24 cellular contexts compared by ENCODE assay signal in genomic region chr12:12871587-12872138, GRCh38. TPM values are rescaled to one million over a fixed set of nuclear protein-coding genes. Genes with fewer than 3 reads are reported as not detected.
DNase-seq lines count a peak whose midpoint lies in the region; ATAC-seq, FAIRE-seq and TF ChIP-seq lines count a peak whose summit lies in the region.
"Had no signal": no experiment of that assay in that cellular context is flagged by ENCODE, and none has a peak within 500 bp of the region (broad histone marks: within the 10 kb centered on the region; RNA-seq: fewer than 3 reads in every experiment).

No MANE protein-coding gene starts in this region.

- H3K9ac ChIP-seq in HepG2 (ENCODE audit: insufficient read depth, low read depth, low read length): no peak overlapping the region
- no peak overlapping the region for H3K9ac ChIP-seq in endodermal cell (ENCODE audit: extremely low read depth, low read length, poor library complexity, severe bottlenecking)

- H3K4me1 Mint-ChIP-seq in endodermal cell (peaks cover 28% of the 10 kb centered on the region), T-helper 17 cell (peaks cover 6% of the 10 kb centered on the region)

- no peak for DNase-seq in HepG2 (ENCODE audit: low spot score)
- DNase-seq in right lobe of liver: no peak
- no peak for DNase-seq in endodermal cell
- DNase-seq in hippocampal formation (lab: John Stamatoyannopoulos, UW): no peak
- no peak for DNase-seq in stimulated activated CD8-positive, alpha-beta memory T cell treated with anti-CD3 and anti-CD28 coated beads, Interleukin-4, amount 100 ng/mL, for 48 hours
- no peak for DNase-seq in T-helper 17 cell
- DNase-seq: activated CD8-positive, alpha-beta T cell treated with anti-CD3 and anti-CD28 coated beads, Interleukin-2, amount 10 ng/mL, durations not matched to agents 7 days and 5 days; activated T-cell treated with anti-CD3 and anti-CD28 coated beads, Interleukin-2, amount 50 U/mL, for 48 hours; CD4-positive, alpha-beta T cell; dorsolateral prefrontal cortex; heart right ventricle; NCI-H1694 treated with DMSO at 0.1 percent for 48 hours; occipital lobe; stimulated activated CD4-positive, alpha-beta T cell treated with anti-CD3 and anti-CD28 coated beads, Interleukin-4, amount 100 ng/mL, for 1 hour; testis; WERI-Rb-1 had no signal

- no peaks in the 10 kb centered on the region; a peak in 1 of 5 replicates for H3K27me3 ChIP-seq in HepG2 (ENCODE audit: control insufficient read depth in 1 of 2, insufficient read depth in 2 of 2, low read length in 2 of 2)
- no peaks in the 10 kb centered on the region for H3K27me3 ChIP-seq in right lobe of liver
- no peaks in the 10 kb centered on the region for H3K27me3 ChIP-seq in endodermal cell (ENCODE audit: control insufficient read depth, insufficient read depth, low read length, poor library complexity, severe bottlenecking)
- H3K27me3 ChIP-seq in muscle layer of duodenum (ENCODE audit: low read depth, low read length): no peaks in the 10 kb centered on the region
- H3K27me3 ChIP-seq: dorsolateral prefrontal cortex, heart right ventricle, testis had no signal

- no peak overlapping the region for H2AFZ ChIP-seq in HepG2 (ENCODE audit: low read length)

- POLR2A ChIA-PET in HepG2 (lab: Yijun Ruan, JAX): no interaction called here

- H3K9me3 ChIP-seq in HepG2 (ENCODE audit: low read length) (no peaks in the 10 kb centered on the region), right lobe of liver (no peaks in the 10 kb centered on the region), endodermal cell (ENCODE audit: control insufficient read depth, low read length) (no peaks in the 10 kb centered on the region), muscle layer of duodenum (ENCODE audit: control insufficient read depth in 1 of 2, low read length in 2 of 2) (no peaks in the 10 kb centered on the region), T-helper 17 cell (ENCODE audit: control insufficient read depth, low read length, poor library complexity, severe bottlenecking) (no peaks in the 10 kb centered on the region)
- H3K9me3 ChIP-seq: heart right ventricle, testis had no signal

- peak overlapping the region; percentile 50; the same call in 1 of the 2 replicates for H3K4me2 ChIP-seq in HepG2 (ENCODE audit: low read depth, low read length)

- TF ChIP-seq EP300 in HepG2 (IDR thresholded peaks at IDR 0.05; ENCODE audit: low read depth in 2 of 2, low read length in 2 of 2) (no peak), HepG2 (CRISPR knock-in tag; IDR thresholded peaks at IDR 0.05; ENCODE audit: borderline replicate concordance) (no peak)

- no peak for FAIRE-seq in HepG2 (lab: Jason Lieb, UNC)
- FAIRE-seq: A204.1, GM18507, HTR-8/SVneo, islet of Langerhans had no signal

- H3K36me3 Mint-ChIP-seq in endodermal cell (ENCODE audit: low read depth) (peaks cover 9% of the 10 kb centered on the region), T-helper 17 cell (ENCODE audit: low read depth) (peaks cover 2% of the 10 kb centered on the region)

- H3K4me1 ChIP-seq in HepG2 (ENCODE audit: insufficient read depth, low read length) (peaks cover 17% of the 10 kb centered on the region), right lobe of liver (no peaks in the 10 kb centered on the region), endodermal cell (ENCODE audit: control insufficient read depth, insufficient read depth, low read length) (no peaks in the 10 kb centered on the region), muscle layer of duodenum (ENCODE audit: control insufficient read depth in 1 of 2, insufficient read depth in 2 of 2, low read length in 2 of 2) (no peaks in the 10 kb centered on the region)
- H3K4me1 ChIP-seq: testis had no signal

- no TSS peak for BruUV-seq in HepG2 (replicated peaks; lab: Mats Ljungman, UMichigan)

- H3K36me3 ChIP-seq in HepG2 (replicated peaks in 1 of 2; ENCODE audit: control insufficient read depth in 1 of 2, insufficient read depth in 2 of 2, low read length in 2 of 2) (no peaks in the 10 kb centered on the region), right lobe of liver (no peaks in the 10 kb centered on the region), endodermal cell (ENCODE audit: control insufficient read depth, insufficient read depth, low read length) (no peaks in the 10 kb centered on the region), muscle layer of duodenum (ENCODE audit: control insufficient read depth in 1 of 2, insufficient read depth in 2 of 2, low read length in 2 of 2) (no peaks in the 10 kb centered on the region)
- H3K36me3 ChIP-seq: heart right ventricle, WERI-Rb-1 had no signal

- H4K20me1 ChIP-seq in HepG2 (ENCODE audit: insufficient read depth, low read length): no peaks in the 10 kb centered on the region

- H3K27ac ChIP-seq in HepG2 (ENCODE audit: extremely low read length, insufficient read depth, low read length) (no peak overlapping the region), right lobe of liver (no peak overlapping the region), endodermal cell (ENCODE audit: low read depth, low read length) (no peak overlapping the region), muscle layer of duodenum (ENCODE audit: low read length) (peak overlapping the region; percentile 40)
- H3K27ac ChIP-seq: dorsolateral prefrontal cortex, heart right ventricle, testis, WERI-Rb-1 had no signal

- TF ChIP-seq RAD21 in HepG2 (CRISPR knock-in tag; IDR thresholded peaks at IDR 0.05): no peak

- TF ChIP-seq POLR2A in HepG2 (IDR thresholded peaks at IDR 0.05; ENCODE audit: insufficient read depth in 1 of 2, low read depth in 2 of 2, low read length in 2 of 2) (no peak), right lobe of liver (IDR thresholded peaks at IDR 0.05) (no peak)

- intact Hi-C loops in HepG2 (cut with micrococcal nuclease; ENCODE audit: unreplicated experiment): no loop called here
- intact Hi-C loops in right lobe of liver (cut with DNase I): no loop called here

- TF ChIP-seq CTCF in HepG2 (CRISPR knock-in tag; IDR thresholded peaks at IDR 0.05) (no peak), right lobe of liver (IDR thresholded peaks at IDR 0.05) (no peak), endodermal cell (conservative IDR thresholded peaks at IDR 0.05) (no peak)

- in situ Hi-C loops in HepG2 (cut with HindIII; ENCODE audit: extremely low pct_ligation_motif_present, low pct_unique_long_range_greater_than_20kb): loop anchor here (5.0 kb wide), 1 partner anchor 34 kb away; no protein-coding TSS in a partner anchor

- H3K4me3 Mint-ChIP-seq in endodermal cell (no peak overlapping the region), T-helper 17 cell (no peak overlapping the region)
- H3K4me3 Mint-ChIP-seq: activated CD8-positive, alpha-beta T cell treated with anti-CD3 and anti-CD28 coated beads, Interleukin-2, amount 10 ng/mL, durations not matched to agents 7 days and 5 days; CD4-positive, alpha-beta T cell had no signal

- no peaks in the 10 kb centered on the region for H3K79me2 ChIP-seq in HepG2 (ENCODE audit: insufficient read depth, low read length)

- H3K27ac Mint-ChIP-seq in endodermal cell (peak overlapping the region; percentile 87), T-helper 17 cell (no peak overlapping the region)
- H3K27ac Mint-ChIP-seq: activated CD8-positive, alpha-beta T cell treated with anti-CD3 and anti-CD28 coated beads, Interleukin-2, amount 10 ng/mL, durations not matched to agents 7 days and 5 days; activated naive CD4-positive, alpha-beta T cell treated with anti-CD3 and anti-CD28 coated beads, Interleukin-2, amount 50 U/mL, for 72 hours; CD4-positive, alpha-beta T cell had no signal

- CTCF ChIA-PET in HepG2 (lab: Yijun Ruan, JAX; ENCODE audit: low intra/inter-chr PET ratio, low total read pairs): no interaction called here

- no peak for ATAC-seq in HepG2
- ATAC-seq in right lobe of liver: no peak
- no peak for ATAC-seq in HG03095 (IDR thresholded peaks at IDR 0.05; ENCODE audit: unreplicated experiment)
- ATAC-seq in T-helper 17 cell: no peak
- ATAC-seq: activated CD8-positive, alpha-beta T cell treated with anti-CD3 and anti-CD28 coated beads, Interleukin-2, amount 10 ng/mL, durations not matched to agents 7 days and 5 days; activated naive CD4-positive, alpha-beta T cell treated with anti-CD3 and anti-CD28 coated beads, Interleukin-2, amount 50 U/mL, for 72 hours; heart right ventricle had no signal

- WGBS in HepG2 (ENCODE audit: low lambda C conversion rate): 75% methylated on average over 6 of the region's 6 CpGs
- WGBS in right lobe of liver (ENCODE audit: insufficient coverage, low coverage, low lambda C conversion rate, missing lambda C conversion rate): 82% methylated on average over 5 of the region's 6 CpGs
- WGBS in endodermal cell (ENCODE audit: insufficient coverage in 1 of 2, insufficient read length in 1 of 2), 2 experiments: 94 to 96% methylated on average over 4 to 6 of the region's 6 CpGs

- no peaks in the 10 kb centered on the region for H3K9me3 Mint-ChIP-seq in endodermal cell
- H3K9me3 Mint-ChIP-seq: activated naive CD4-positive, alpha-beta T cell treated with anti-CD3 and anti-CD28 coated beads, Interleukin-2, amount 50 U/mL, for 72 hours; CD4-positive, alpha-beta T cell had no signal

- H3K27me3 Mint-ChIP-seq in endodermal cell (ENCODE audit: insufficient read depth): peaks cover 15% of the 10 kb centered on the region
- no peaks in the 10 kb centered on the region for H3K27me3 Mint-ChIP-seq in T-helper 17 cell
- H3K27me3 Mint-ChIP-seq: CD4-positive, alpha-beta T cell had no signal

- H3K4me3 ChIP-seq in HepG2 (replicated peaks in 1 of 3; ENCODE audit: insufficient read depth in 1 of 3, low read depth in 2 of 3, low read length in 3 of 3) (no peak overlapping the region), right lobe of liver (no peak overlapping the region), endodermal cell (ENCODE audit: low read length) (no peak overlapping the region), muscle layer of duodenum (ENCODE audit: low read depth in 1 of 2, low read length in 2 of 2) (no peak overlapping the region)
- H3K4me3 ChIP-seq: dorsolateral prefrontal cortex, heart right ventricle, testis had no signal

RNA-seq across cellular contexts. Expression of gene GPRC5A, which starts 19.7 kb away (rescaled TPM):
- total RNA-seq in HepG2 (2016; rRNA removed; fragmentation: Illumina TruSeq; extraction: Trizol) (0.24 and 0.27 TPM in 2 replicates), right lobe of liver (under 1 TPM; 0.35 to 0.80 (median 0.44) TPM), endodermal cell (1 to 10 TPM in 1 of 2 donors, under 1 TPM in 1; 0.15 to 1.0 TPM), T-helper 17 cell (under 1 TPM; 0.02 to 0.26 TPM)
- total RNA-seq in HepG2 (2016; cell fraction: cytosol; rRNA removed; fragmentation: Illumina TruSeq; extraction: Trizol; ENCODE audit: low read depth): 0.18 TPM in 1 of 2 replicates, not detected in the other
- 0.18 and 0.80 TPM in 2 replicates for total RNA-seq in HepG2 (2016; cell fraction: insoluble cytoplasmic fraction; rRNA removed; fragmentation: Illumina TruSeq; extraction: Trizol)
- total RNA-seq in HepG2 (2016; cell fraction: membrane; rRNA removed; fragmentation: Illumina TruSeq; extraction: Trizol): 0.06 and 0.07 TPM in 2 replicates
- 0.63 and 1.0 TPM in 2 replicates for total RNA-seq in HepG2 (2016; cell fraction: nucleus; rRNA removed; fragmentation: Illumina TruSeq; extraction: Trizol)
- polyA plus RNA-seq in HepG2 (2011; rRNA removed): 3.0 and 3.3 TPM in 2 replicates
- 3.3 TPM in 2 replicates for polyA plus RNA-seq in HepG2 (2011; cell fraction: cytosol; rRNA removed)
- polyA plus RNA-seq in HepG2 (2011; cell fraction: nucleus; rRNA removed): 1.1 and 1.2 TPM in 2 replicates
- polyA plus RNA-seq in HepG2 (2012): 0.38 and 0.91 TPM in 2 replicates
- polyA plus RNA-seq in HepG2 (2016; cell fraction: cytosol; fragmentation: Illumina TruSeq; extraction: Trizol; ENCODE audit: low read depth): 0.05 and 0.16 TPM in 2 replicates
- polyA plus RNA-seq in HepG2 (2016; cell fraction: insoluble cytoplasmic fraction; fragmentation: Illumina TruSeq; extraction: Trizol; ENCODE audit: low read depth): 0.49 and 0.73 TPM in 2 replicates
- polyA plus RNA-seq in HepG2 (2016; cell fraction: membrane; fragmentation: Illumina TruSeq; extraction: Trizol; ENCODE audit: low read depth): 0.24 and 0.27 TPM in 2 replicates
- 1.00 and 1.3 TPM in 2 replicates for polyA plus RNA-seq in HepG2 (2016; cell fraction: nucleus; fragmentation: Illumina TruSeq; extraction: Trizol; ENCODE audit: insufficient read depth, low read depth)
- polyA minus RNA-seq in HepG2 (2011; rRNA and poly(A)+ RNA removed; ENCODE audit: low replicate concordance): 20.8 and 1,453 TPM in 2 replicates
- polyA minus RNA-seq in HepG2 (2011; cell fraction: cytosol; rRNA and poly(A)+ RNA removed): 2.6 and 2.8 TPM in 2 replicates
- polyA minus RNA-seq in HepG2 (2011; cell fraction: nucleus; rRNA and poly(A)+ RNA removed): 1.1 and 1.4 TPM in 2 replicates
- polyA plus RNA-seq in endodermal cell (2013, experiment 1 of 2): 0.25 TPM
- 0.33 TPM for polyA plus RNA-seq in endodermal cell (2013, experiment 2 of 2)
- total RNA-seq: activated CD8-positive, alpha-beta T cell treated with anti-CD3 and anti-CD28 coated beads, Interleukin-2, amount 10 ng/mL, durations not matched to agents 7 days and 5 days; T-helper 1 cell treated with Interleukin-12 subunit alpha and Interleukin-12 subunit beta and Interleukin-4 antibody, amounts not matched to agents 30 ng/mL and 1 ng/mL, for 36 hours had no signal

RNA-seq across cellular contexts. Expression of gene DDX47, which starts 58.5 kb away (rescaled TPM):
- total RNA-seq in HepG2 (2016; rRNA removed; fragmentation: Illumina TruSeq; extraction: Trizol): 78.7 and 101 TPM in 2 replicates
- 17.1 and 20.5 TPM in 2 replicates for total RNA-seq in HepG2 (2016; cell fraction: cytosol; rRNA removed; fragmentation: Illumina TruSeq; extraction: Trizol; ENCODE audit: low read depth)
- total RNA-seq in HepG2 (2016; cell fraction: insoluble cytoplasmic fraction; rRNA removed; fragmentation: Illumina TruSeq; extraction: Trizol): 83.5 and 95.5 TPM in 2 replicates
- total RNA-seq in HepG2 (2016; cell fraction: membrane; rRNA removed; fragmentation: Illumina TruSeq; extraction: Trizol): 25.9 and 31.6 TPM in 2 replicates
- 58.7 and 68.9 TPM in 2 replicates for total RNA-seq in HepG2 (2016; cell fraction: nucleus; rRNA removed; fragmentation: Illumina TruSeq; extraction: Trizol)
- polyA plus RNA-seq in HepG2 (2011; rRNA removed): 37.3 and 48.5 TPM in 2 replicates
- polyA plus RNA-seq in HepG2 (2011; cell fraction: cytosol; rRNA removed): 26.7 and 40.8 TPM in 2 replicates
- 72.4 and 75.0 TPM in 2 replicates for polyA plus RNA-seq in HepG2 (2011; cell fraction: nucleus; rRNA removed)
- 36.4 and 46.7 TPM in 2 replicates for polyA plus RNA-seq in HepG2 (2012)
- 6.7 and 8.1 TPM in 2 replicates for polyA plus RNA-seq in HepG2 (2016; cell fraction: cytosol; fragmentation: Illumina TruSeq; extraction: Trizol; ENCODE audit: low read depth)
- polyA plus RNA-seq in HepG2 (2016; cell fraction: insoluble cytoplasmic fraction; fragmentation: Illumina TruSeq; extraction: Trizol; ENCODE audit: low read depth): 82.3 and 82.4 TPM in 2 replicates
- polyA plus RNA-seq in HepG2 (2016; cell fraction: membrane; fragmentation: Illumina TruSeq; extraction: Trizol; ENCODE audit: low read depth): 12.6 and 15.8 TPM in 2 replicates
- polyA plus RNA-seq in HepG2 (2016; cell fraction: nucleus; fragmentation: Illumina TruSeq; extraction: Trizol; ENCODE audit: insufficient read depth, low read depth): 68.6 and 70.6 TPM in 2 replicates
- polyA minus RNA-seq in HepG2 (2011; rRNA and poly(A)+ RNA removed; ENCODE audit: low replicate concordance): 25.7 and 60.1 TPM in 2 replicates
- polyA minus RNA-seq in HepG2 (2011; cell fraction: cytosol; rRNA and poly(A)+ RNA removed): 26.0 and 29.4 TPM in 2 replicates
- polyA minus RNA-seq in HepG2 (2011; cell fraction: nucleus; rRNA and poly(A)+ RNA removed): 68.6 and 82.9 TPM in 2 replicates
- total RNA-seq in right lobe of liver: 10 to 100 TPM; 23.8 to 30.2 (median 25.3) TPM
- 100 to 1,000 TPM in 1 of 2 donors, 10 to 100 TPM in 1; 92.3 to 154 TPM for total RNA-seq in endodermal cell
- polyA plus RNA-seq in endodermal cell (2013, experiment 1 of 2): 65.1 TPM
- 59.8 TPM for polyA plus RNA-seq in endodermal cell (2013, experiment 2 of 2)
- total RNA-seq in T-helper 17 cell: 100 to 1,000 TPM; 135 to 141 TPM
